Comparison of ENCODE assay signal across 17 cellular contexts in the genomic region with DNA sequence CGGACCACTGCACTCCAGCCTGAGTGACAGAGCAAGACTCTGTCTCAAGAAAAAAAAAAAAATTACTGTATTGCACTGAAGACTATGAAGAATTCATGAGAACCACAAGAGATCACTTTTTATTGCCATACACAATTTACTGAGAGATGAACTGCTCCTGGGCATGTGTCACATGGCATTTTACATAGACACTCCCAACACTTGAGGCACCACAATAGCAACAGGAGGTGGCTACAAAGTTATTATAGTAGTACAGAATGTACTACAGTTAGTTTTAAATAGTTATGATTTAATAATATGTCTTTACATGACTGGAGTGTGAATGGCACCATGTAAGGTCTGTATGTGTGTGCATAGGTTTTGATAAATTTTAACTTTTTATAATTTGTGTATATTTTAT.
"Had no signal": no experiment of that assay in that cellular context is flagged by ENCODE, and none has a peak within 500 bp of the region (broad histone marks: within the 10 kb centered on the region; RNA-seq: fewer than 3 reads in every experiment).

No MANE protein-coding gene starts in this region.

- H3K4me1 ChIP-seq: testis had no signal

- H3K27ac Mint-ChIP-seq: activated B cell treated with CpG ODN at 0.5 μM for 24 hours; activated CD4-positive, alpha-beta T cell treated with anti-CD3 and anti-CD28 coated beads, Interleukin-2, amount 10 ng/mL, durations not matched to agents 7 days and 5 days; memory B cell; nephron; stimulated activated naive CD8-positive, alpha-beta T cell treated with anti-CD3 and anti-CD28 coated beads, Interleukin-15, amount 100 ng/mL, for 72 hours; T-helper 1 cell treated with Interleukin-12 subunit alpha and Interleukin-12 subunit beta and Interleukin-4 antibody, amounts not matched to agents 30 μg/mL and 1 μg/mL, for 36 hours had no signal

- H3K9me3 Mint-ChIP-seq: activated B cell treated with CpG ODN at 0.5 μM for 24 hours; activated CD4-positive, alpha-beta T cell treated with anti-CD3 and anti-CD28 coated beads, Interleukin-2, amount 10 ng/mL, durations not matched to agents 7 days and 5 days; immature natural killer cell; memory B cell; nephron; stimulated activated naive CD8-positive, alpha-beta T cell treated with anti-CD3 and anti-CD28 coated beads, Interleukin-15, amount 100 ng/mL, for 72 hours; T-helper 1 cell treated with Interleukin-12 subunit alpha and Interleukin-12 subunit beta and Interleukin-4 antibody, amounts not matched to agents 30 μg/mL and 1 μg/mL, for 36 hours had no signal

- H3K27me3 Mint-ChIP-seq: activated B cell treated with CpG ODN at 0.5 μM for 24 hours; activated CD4-positive, alpha-beta T cell treated with anti-CD3 and anti-CD28 coated beads, Interleukin-2, amount 10 ng/mL, durations not matched to agents 7 days and 5 days; memory B cell; stimulated activated naive CD8-positive, alpha-beta T cell treated with anti-CD3 and anti-CD28 coated beads, Interleukin-15, amount 100 ng/mL, for 72 hours had no signal

- H3K4me3 Mint-ChIP-seq: activated B cell treated with CpG ODN at 0.5 μM for 24 hours; activated CD4-positive, alpha-beta T cell treated with anti-CD3 and anti-CD28 coated beads, Interleukin-2, amount 10 ng/mL, durations not matched to agents 7 days and 5 days; immature natural killer cell; memory B cell; nephron; stimulated activated naive CD8-positive, alpha-beta T cell treated with anti-CD3 and anti-CD28 coated beads, Interleukin-15, amount 100 ng/mL, for 72 hours; T-helper 1 cell treated with Interleukin-12 subunit alpha and Interleukin-12 subunit beta and Interleukin-4 antibody, amounts not matched to agents 30 μg/mL and 1 μg/mL, for 36 hours had no signal

- H3K9me3 ChIP-seq: psoas muscle, testis had no signal

- ATAC-seq: SK-N-SH treated with all-trans-retinoic acid at 6 μM for 48 hours; stimulated activated naive CD8-positive, alpha-beta T cell treated with anti-CD3 and anti-CD28 coated beads, Interleukin-15, amount 100 ng/mL, for 72 hours had no signal

- H3K27me3 ChIP-seq: cardiac muscle cell, testis had no signal

- H3K4me3 ChIP-seq: cardiac muscle cell, psoas muscle, testis had no signal

- DNase-seq: activated B cell treated with CpG ODN at 0.5 μM for 24 hours; activated CD4-positive, alpha-beta T cell treated with anti-CD3 and anti-CD28 coated beads, Interleukin-2, amount 10 ng/mL, durations not matched to agents 7 days and 5 days; activated effector memory CD4-positive, alpha-beta T cell treated with anti-CD3 and anti-CD28 coated beads, Interleukin-2, amount 50 U/mL, for 16 hours; cortex of kidney; effector CD8-positive, alpha-beta T cell; immature natural killer cell; occipital lobe; psoas muscle; stimulated activated CD4-positive, alpha-beta T cell treated with anti-CD3 and anti-CD28 coated beads, Interleukin-2, amount 100 ng/mL, for 48 hours; stimulated activated naive CD8-positive, alpha-beta T cell treated with anti-CD3 and anti-CD28 coated beads, Interleukin-15, amount 100 ng/mL, for 72 hours; testis had no signal

- H3K4me1 Mint-ChIP-seq: activated B cell treated with CpG ODN at 0.5 μM for 24 hours, nephron had no signal

- H3K27ac ChIP-seq: epithelial cell of prostate, psoas muscle, testis had no signal
